Comparison of ENCODE assay signal across 15 cellular contexts in the genomic region with DNA sequence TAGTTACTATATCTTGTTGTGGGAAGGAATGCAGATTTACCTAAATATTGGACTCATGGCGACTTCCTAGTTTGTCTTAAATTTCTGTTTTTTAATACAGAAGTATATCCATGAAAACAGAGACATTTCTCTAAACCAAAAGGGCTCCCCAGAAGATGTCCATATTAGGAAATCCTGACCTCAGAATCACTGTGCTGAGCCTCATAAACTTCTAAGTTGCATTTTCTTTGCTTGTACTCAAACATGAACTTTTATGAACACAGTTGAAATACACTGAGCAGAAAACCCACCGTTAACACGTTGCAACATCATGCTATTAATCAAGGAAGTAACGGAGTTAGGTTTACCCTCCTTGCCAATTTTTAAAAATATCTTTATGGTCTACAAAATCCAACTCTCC. TPM values are rescaled to one million over a fixed set of nuclear protein-coding genes. Genes with fewer than 3 reads are reported as not detected.
DNase-seq lines count a peak whose midpoint lies in the region; ATAC-seq and TF ChIP-seq lines count a peak whose summit lies in the region.
"Had no signal": no experiment of that assay in that cellular context is flagged by ENCODE, and none has a peak within 500 bp of the region (broad histone marks: within the 10 kb centered on the region; RNA-seq: fewer than 3 reads in every experiment).

No MANE protein-coding gene starts in this region.

- no peak for TF ChIP-seq EP300 in gastroesophageal sphincter (IDR thresholded peaks at IDR 0.05)

- H3K9ac ChIP-seq in GM23248, result peak overlapping the region; percentile 2; the same call in 1 of the 2 replicates
- H3K9ac ChIP-seq in PC-3 (ENCODE audit: low read length), result peak overlapping the region; percentile 9; the same call in 1 of the 2 replicates
- no peak overlapping the region for H3K9ac ChIP-seq in smooth muscle cell (ENCODE audit: low read depth)
- H3K9ac ChIP-seq: KMS-11 had no signal

- CTCF ChIA-PET in PC-3 (lab: Charles Lee), result interaction anchor here (0.7 to 1.8 kb wide), 5 partner anchors 44 to 418 kb away, joined by 4 to 16 read pairs (median 6); a partner anchor contains a TSS

- BruUV-seq in PC-3 (replicated peaks; lab: Mats Ljungman, UMichigan), result TSS peak; percentile 94

- TF ChIP-seq CTCF in PC-3 (conservative IDR thresholded peaks at IDR 0.05; ENCODE audit: low read depth, low read length) (no peak), gastroesophageal sphincter (IDR thresholded peaks at IDR 0.05) (no peak), smooth muscle cell (IDR thresholded peaks at IDR 0.05; ENCODE audit: borderline replicate concordance, insufficient read depth, poor library complexity, severe bottlenecking) (no peak)

- TF ChIP-seq POLR2A in gastroesophageal sphincter (IDR thresholded peaks at IDR 0.05), result no peak

- no peaks in the 10 kb centered on the region for H4K20me1 ChIP-seq in GM23248 (ENCODE audit: insufficient read depth)
- H4K20me1 ChIP-seq in PC-3 (ENCODE audit: low read length), result no peaks in the 10 kb centered on the region
- H4K20me1 ChIP-seq in smooth muscle cell (ENCODE audit: low read depth), result no peaks in the 10 kb centered on the region

- in situ Hi-C loops in GM23248 (cut with MboI), result loop anchor here (5.0 to 25.0 kb wide), 2 partner anchors 221 to 421 kb away; no protein-coding TSS in a partner anchor

- H3F3A ChIP-seq in GM23248 (ENCODE audit: insufficient read depth), result peaks cover 21% of the 10 kb centered on the region
- H3F3A ChIP-seq in PC-3 (ENCODE audit: low read length, unreplicated experiment), result peaks cover 8% of the 10 kb centered on the region
- no peaks in the 10 kb centered on the region for H3F3A ChIP-seq in smooth muscle cell (ENCODE audit: low read depth)

- WGBS in GM23248 (ENCODE audit: low coverage in 1 of 2, low lambda C conversion rate in 2 of 2, missing lambda C conversion rate in 2 of 2), 2 experiments, result 41% methylated on average over 4 of the region's 4 CpGs
- 18 to 36% methylated on average over 4 of the region's 4 CpGs for WGBS in gastroesophageal sphincter (ENCODE audit: low coverage in 1 of 2), 2 donors
- 58% methylated on average over 4 of the region's 4 CpGs for WGBS in smooth muscle cell (ENCODE audit: low lambda C conversion rate)

- no peak overlapping the region for H2AFZ ChIP-seq in GM23248
- H2AFZ ChIP-seq in PC-3 (ENCODE audit: low read length), result no peak overlapping the region
- no peak overlapping the region for H2AFZ ChIP-seq in smooth muscle cell (ENCODE audit: low read depth)

- H3K4me1 ChIP-seq in GM23248 (ENCODE audit: insufficient read depth) (peaks cover 36% of the 10 kb centered on the region), PC-3 (ENCODE audit: insufficient read depth, low read length) (peaks cover 49% of the 10 kb centered on the region), gastroesophageal sphincter (peaks cover 4 to 34% (median 19%) of the 10 kb centered on the region in 3 donors), smooth muscle cell (ENCODE audit: low read depth) (no peaks in the 10 kb centered on the region)
- H3K4me1 ChIP-seq: SJCRH30 had no signal

- intact Hi-C loops in PC-3 (cut with micrococcal nuclease), result loop anchor here (1.0 to 5.0 kb wide), 4 partner anchors 13 to 418 kb away; a partner anchor contains a TSS

- no peaks in the 10 kb centered on the region for H3K36me3 ChIP-seq in GM23248 (ENCODE audit: low read depth)
- H3K36me3 ChIP-seq in PC-3 (ENCODE audit: low read depth, low read length), result peaks cover 3% of the 10 kb centered on the region; the same call in 1 of the 2 replicates
- H3K36me3 ChIP-seq in gastroesophageal sphincter, result peaks cover 0 to 17% of the 10 kb centered on the region in 2 donors
- no peaks in the 10 kb centered on the region for H3K36me3 ChIP-seq in smooth muscle cell (ENCODE audit: low read depth)
- H3K36me3 ChIP-seq: SJCRH30 had no signal

- H3K4me2 ChIP-seq in GM23248 (ENCODE audit: unreplicated experiment) (no peak overlapping the region), PC-3 (ENCODE audit: low read length) (peak overlapping the region; percentile 65), smooth muscle cell (no peak overlapping the region)
- H3K4me2 ChIP-seq: KMS-11 had no signal

- H3K27me3 ChIP-seq in GM23248 (replicated peaks; ENCODE audit: insufficient read depth), result no peaks in the 10 kb centered on the region
- H3K27me3 ChIP-seq in PC-3 (ENCODE audit: low read length), result no peaks in the 10 kb centered on the region
- H3K27me3 ChIP-seq in gastroesophageal sphincter, result no peaks in the 10 kb centered on the region
- no peaks in the 10 kb centered on the region for H3K27me3 ChIP-seq in smooth muscle cell (ENCODE audit: low read depth)
- H3K27me3 ChIP-seq: SJCRH30 had no signal

- DNase-seq in GM23248 (peak; percentile 22), PC-3 (no peak), smooth muscle cell (lab: John Stamatoyannopoulos, UW; ENCODE audit: unreplicated experiment) (no peak), D341Med (ENCODE audit: low spot score) (no peak)
- DNase-seq: activated naive CD8-positive, alpha-beta T cell treated with anti-CD3 and anti-CD28 coated beads, Interleukin-2, amount 50 U/mL, for 24 hours; dermis blood vessel endothelial cell; H7; psoas muscle had no signal

- H3K79me2 ChIP-seq in GM23248 (ENCODE audit: insufficient read depth) (no peaks in the 10 kb centered on the region), PC-3 (ENCODE audit: low read length) (peaks cover 15% of the 10 kb centered on the region; the same call in 1 of the 2 replicates), smooth muscle cell (ENCODE audit: low read depth) (no peaks in the 10 kb centered on the region)

- H3K4me3 ChIP-seq in GM23248, result no peak overlapping the region
- H3K4me3 ChIP-seq in PC-3 (ENCODE audit: low read length), result peak overlapping the region; percentile 11; the same call in 1 of the 2 replicates
- H3K4me3 ChIP-seq in gastroesophageal sphincter, result no peak overlapping the region
- no peak overlapping the region for H3K4me3 ChIP-seq in smooth muscle cell
- H3K4me3 ChIP-seq: psoas muscle, SJCRH30 had no signal

- H3K9me2 ChIP-seq in GM23248 (ENCODE audit: insufficient read depth) (no peaks in the 10 kb centered on the region), PC-3 (replicated peaks; ENCODE audit: low read length) (no peaks in the 10 kb centered on the region)

- POLR2A ChIA-PET in PC-3 (lab: Charles Lee; ENCODE audit: unreplicated experiment), result interaction anchor here (0.5 to 0.7 kb wide), 2 partner anchors 43 to 113 kb away, joined by 5 to 14 read pairs; a partner anchor contains a TSS

- H3K27ac ChIP-seq in GM23248 (no peak overlapping the region), PC-3 (ENCODE audit: low read length) (peak overlapping the region; percentile 78), gastroesophageal sphincter (peak overlapping the region; percentile 52 to 75 (median 66)), smooth muscle cell (ENCODE audit: low read depth) (peak overlapping the region; percentile 30)
- H3K27ac ChIP-seq: HL-60, KMS-11, psoas muscle, SJCRH30 had no signal

- ATAC-seq in PC-3 (no peak), gastroesophageal sphincter (no peak), GM21381 (IDR thresholded peaks at IDR 0.05; ENCODE audit: unreplicated experiment) (no peak), GM19023 (IDR thresholded peaks at IDR 0.05; ENCODE audit: unreplicated experiment) (no peak), GM21723 (IDR thresholded peaks at IDR 0.05; ENCODE audit: unreplicated experiment) (no peak)

- H3K9me3 ChIP-seq in GM23248 (ENCODE audit: low read depth) (no peaks in the 10 kb centered on the region), PC-3 (ENCODE audit: low read length) (no peaks in the 10 kb centered on the region), gastroesophageal sphincter (no peaks in the 10 kb centered on the region), smooth muscle cell (replicated peaks; ENCODE audit: low read depth) (no peaks in the 10 kb centered on the region)
- H3K9me3 ChIP-seq: psoas muscle, SJCRH30 had no signal

RNA-seq across cellular contexts. Expression of a gene that starts 42.9 kb away (rescaled TPM):
- total RNA-seq in GM23248 (2014; rRNA removed; shearing (Covaris generic)), result 19.5 and 28.0 TPM in 2 replicates
- polyA plus RNA-seq in GM23248 (2016; fragmentation: Nextera tagmentation; extraction: Ambion mirVana), result 31.0 and 32.9 TPM in 2 replicates
- total RNA-seq in PC-3 (2014; rRNA removed), result 31.6 and 43.7 TPM in 2 replicates
- total RNA-seq in gastroesophageal sphincter, result 10 to 100 TPM; 29.0 to 70.8 (median 45.1) TPM
- total RNA-seq in smooth muscle cell, result 48.0 and 58.6 TPM in 2 replicates
- polyA plus RNA-seq in smooth muscle cell, result 23.7 and 25.4 TPM in 2 replicates
